In the genomic region with DNA sequence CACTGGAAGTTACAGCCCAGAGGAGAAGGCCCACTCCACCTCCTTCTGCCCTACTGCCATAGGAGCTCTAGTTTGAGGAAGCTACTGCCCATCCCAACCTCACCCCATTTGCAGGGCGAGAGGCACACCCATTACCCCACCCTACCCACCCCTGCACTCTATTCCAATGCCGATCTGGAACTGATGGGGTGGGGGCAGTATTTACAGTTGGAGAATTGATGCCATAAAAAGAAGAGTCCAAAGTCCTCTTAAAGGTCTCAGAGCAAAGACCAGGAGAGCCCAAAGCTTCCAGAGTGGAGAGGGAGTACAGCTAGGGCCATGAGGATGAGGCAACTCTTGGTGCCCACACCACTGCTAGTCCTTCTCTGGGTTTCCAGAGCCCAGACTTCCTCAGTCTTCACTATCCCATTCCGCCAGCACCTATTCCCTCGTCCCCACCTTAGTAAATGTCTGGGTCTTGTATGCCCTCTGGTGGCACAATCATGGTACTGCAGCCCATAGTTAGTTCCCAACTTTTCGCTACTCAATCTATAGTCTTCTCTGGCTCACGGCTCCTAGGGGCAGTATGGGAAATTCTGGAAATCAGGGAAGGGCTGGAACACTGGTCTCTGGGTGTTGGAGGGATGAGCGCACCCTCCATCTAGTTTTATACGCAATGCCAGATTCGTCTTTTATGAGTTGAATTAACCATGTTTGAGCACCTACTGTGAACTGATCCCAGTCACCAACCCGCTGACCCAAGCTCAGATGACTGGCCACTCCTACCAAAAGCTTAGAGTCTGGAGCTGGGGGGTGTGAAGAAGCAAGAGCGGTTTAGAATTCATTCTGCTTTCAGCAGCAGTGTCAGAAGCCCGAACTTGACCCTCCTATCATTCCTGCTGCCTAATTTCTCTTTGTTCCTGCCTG, we compare ENCODE assay signal across 9 cellular contexts. TPM values are rescaled to one million over a fixed set of nuclear protein-coding genes. Genes with fewer than 3 reads are reported as not detected.
DNase-seq lines count a peak whose midpoint lies in the region; ATAC-seq, FAIRE-seq and TF ChIP-seq lines count a peak whose summit lies in the region.
"Had no signal": no experiment of that assay in that cellular context is flagged by ENCODE, and none has a peak within 500 bp of the region (broad histone marks: within the 10 kb centered on the region; RNA-seq: fewer than 3 reads in every experiment).

No MANE protein-coding gene starts in this region.

- TF ChIP-seq CTCF in astrocyte of the cerebellum (IDR thresholded peaks at IDR 0.05; ENCODE audit: low read depth, low read length, missing control alignments) = peak; percentile 95
- peak; percentile 89 to 96 for TF ChIP-seq CTCF in right atrium auricular region (IDR thresholded peaks at IDR 0.05)

- no peak overlapping the region for H3K4me3 ChIP-seq in astrocyte of the cerebellum (ENCODE audit: low read depth, low read length)
- no peak overlapping the region for H3K4me3 ChIP-seq in right atrium auricular region
- H3K4me3 ChIP-seq: skin epidermis had no signal

- H3K4me1 ChIP-seq in right atrium auricular region = peaks cover 0 to 5% of the 10 kb centered on the region in 2 donors

- H3K4me3 Mint-ChIP-seq in T-cell = no peak overlapping the region

- no peak for TF ChIP-seq POLR2A in GM12892 (IDR thresholded peaks at IDR 0.05; ENCODE audit: low read depth, low read length)

- POLR2A ChIA-PET in T-cell (lab: Charles Lee) = interaction anchor here (0.5 to 0.7 kb wide), 3 partner anchors 32 to 51 kb away, joined by 3 to 10 read pairs (median 4); no protein-coding TSS in a partner anchor

- in situ Hi-C loops in astrocyte of the cerebellum (cut with HindIII; ENCODE audit: low sequenced_read_pairs) = loop anchor here (5.0 kb wide), 1 partner anchor 44 kb away; no protein-coding TSS in a partner anchor

- no peaks in the 10 kb centered on the region for H3K36me3 Mint-ChIP-seq in T-cell

- H3K9me3 Mint-ChIP-seq in T-cell = no peaks in the 10 kb centered on the region

- peaks cover 0 to 2% (median 1%) of the 10 kb centered on the region in 3 donors for H3K4me1 Mint-ChIP-seq in T-cell

- peak; percentile 53 for DNase-seq in GM12892 (ENCODE audit: insufficient read length)
- DNase-seq in NCI-H128 (lab: John Stamatoyannopoulos, UW; ENCODE audit: unreplicated experiment) = peak; percentile 76
- peak in 25 of 34 experiments; percentile 15 to 61 (median 38) for DNase-seq in T-cell
- DNase-seq in astrocyte of the cerebellum (ENCODE audit: low read depth) = peak; percentile 57
- peak; percentile 89 for DNase-seq in right atrium auricular region (ENCODE audit: low spot score)
- DNase-seq in retina = peak; percentile 82

- H3K27ac ChIP-seq in right atrium auricular region = no peak overlapping the region

- FAIRE-seq in A204.1 (lab: Jason Lieb, UNC) (peak; percentile 94), GM12892 (lab: Jason Lieb, UNC) (peak; percentile 89)

- no peak overlapping the region for H3K27ac Mint-ChIP-seq in T-cell

- CTCF ChIA-PET in T-cell (lab: Charles Lee) = interaction anchor here (0.6 to 3.7 kb wide), 9 partner anchors 9 to 793 kb away, joined by 3 to 44 read pairs (median 4); no protein-coding TSS in a partner anchor

- no peaks in the 10 kb centered on the region for H3K27me3 ChIP-seq in right atrium auricular region

- peak; percentile 65 to 82 (median 78) for ATAC-seq in T-cell (replicated peaks in 1 of 4)
- ATAC-seq in GM19324 (IDR thresholded peaks at IDR 0.05; ENCODE audit: low FRiP score, unreplicated experiment) = no peak

- no peaks in the 10 kb centered on the region for H3K9me3 ChIP-seq in right atrium auricular region

- H3K36me3 ChIP-seq in right atrium auricular region = no peaks in the 10 kb centered on the region

- peaks cover 0 to 13% of the 10 kb centered on the region in 2 donors for H3K27me3 Mint-ChIP-seq in T-cell

RNA-seq across cellular contexts. Expression of gene ADCY6, which starts 6.9 kb away (rescaled TPM):
- polyA plus RNA-seq in GM12892 (2012; ENCODE audit: missing spikeins) = 0.38 TPM
- total RNA-seq in T-cell = under 1 TPM in 4 of 5 donors, not detected in 1; 0.10 to 0.76 (median 0.66) TPM
- total RNA-seq in right atrium auricular region = 10 to 100 TPM; 76.4 to 81.6 TPM

RNA-seq across cellular contexts. Expression of gene CACNB3, which starts 22.5 kb away (rescaled TPM):
- polyA plus RNA-seq in GM12892 (2012; ENCODE audit: missing spikeins) = 1.8 TPM
- 10 to 100 TPM in 2 of 5 donors, 1 to 10 TPM in 3; 4.3 to 12.4 (median 8.9) TPM for total RNA-seq in T-cell
- total RNA-seq in right atrium auricular region = 1 to 10 TPM; 6.1 to 7.0 TPM

RNA-seq across cellular contexts. Expression of gene DDX23, which starts 56.2 kb away (rescaled TPM):
- 67.1 TPM for polyA plus RNA-seq in GM12892 (2012; ENCODE audit: missing spikeins)
- total RNA-seq in T-cell (100 to 1,000 TPM in 3 of 5 donors, 10 to 100 TPM in 2; 86.8 to 158 (median 144) TPM), right atrium auricular region (10 to 100 TPM; 28.3 to 34.2 TPM)

Comparison
In these comparisons a context has a peak if more than half of its experiments do, and no peak if none do; other contexts are left out.
1. DNase-seq: peak in every context shown above with its lines; median percentile 89 in right atrium auricular region; 82 in retina; 76 in NCI-H128; 57 in astrocyte of the cerebellum; 53 in GM12892; 38 in T-cell.
2. RNA of gene ADCY6, which starts 6.9 kb away (total RNA-seq): 76.4 to 81.6 TPM in right atrium auricular region; 0.10 to 0.76 TPM in T-cell; every median in the first group is over 10 times any median in the second.